ENCODE assay signal across 8 cellular contexts in genomic region chr5:66596791-66597757, GRCh38. TPM values are rescaled to one million over a fixed set of nuclear protein-coding genes. Genes with fewer than 3 reads are reported as not detected.
DNase-seq lines count a peak whose midpoint lies in the region; ATAC-seq and TF ChIP-seq lines count a peak whose summit lies in the region.

No MANE protein-coding gene starts in this region.

- H3K36me3 ChIP-seq in BLaER1 (no peaks in the 10 kb centered on the region), HUES6 (ENCODE audit: control insufficient read depth, insufficient read depth, low read length) (no peaks in the 10 kb centered on the region), mucosa of rectum (ENCODE audit: control insufficient read depth in 2 of 2, insufficient read depth in 2 of 2, low read length in 2 of 2) (no peaks in the 10 kb centered on the region), uterus (no peaks in the 10 kb centered on the region)

- H3K9ac ChIP-seq in BLaER1 = peak overlapping the region; percentile 71; the same call in 1 of the 2 replicates
- peak overlapping the region; percentile 35 for H3K9ac ChIP-seq in HUES6 (ENCODE audit: low read length)
- peak overlapping the region in 1 of 2 donors; percentile 37 for H3K9ac ChIP-seq in mucosa of rectum (ENCODE audit: low read depth in 1 of 2, low read length in 2 of 2)

- H4K20me1 ChIP-seq in BLaER1 = 0 out of 2 replicates have a peak, but pooled peaks cover 5% of the 10 kb centered on the region

- intact Hi-C loops in uterus (cut with DNase I; ENCODE audit: low total_unique reads) = no loop called here

- H3K9me3 ChIP-seq in BLaER1 (no peaks in the 10 kb centered on the region), HUES6 (ENCODE audit: control insufficient read depth, insufficient read depth, low read depth, low read length) (no peaks in the 10 kb centered on the region), mucosa of rectum (ENCODE audit: control insufficient read depth in 2 of 2, low read length in 2 of 2) (no peaks in the 10 kb centered on the region), uterus (no peaks in the 10 kb centered on the region)

- peak; percentile 37 for DNase-seq in SW480 (ENCODE audit: low spot score)
- peak; percentile 25 to 40 for DNase-seq in uterus
- DNase-seq in KG1 (lab: John Stamatoyannopoulos, UW) = no peak

- peak in 1 of 4 experiments; percentile 18 for TF ChIP-seq CTCF in uterus (IDR thresholded peaks at IDR 0.05)

- H3K4me3 ChIP-seq in BLaER1 = peak overlapping the region; percentile 81
- H3K4me3 ChIP-seq in HUES6 (ENCODE audit: low read depth, low read length) = peak overlapping the region; percentile 68
- peak overlapping the region; percentile 64 to 71 for H3K4me3 ChIP-seq in mucosa of rectum (ENCODE audit: low read length in 2 of 2)
- peak overlapping the region; percentile 30 to 76 for H3K4me3 ChIP-seq in uterus

- H3K27me3 ChIP-seq in BLaER1 = peaks cover 57% of the 10 kb centered on the region
- peaks cover 61% of the 10 kb centered on the region for H3K27me3 ChIP-seq in HUES6 (ENCODE audit: control insufficient read depth, insufficient read depth, low read length)
- peaks cover 25 to 30% of the 10 kb centered on the region in 2 donors for H3K27me3 ChIP-seq in mucosa of rectum (ENCODE audit: control insufficient read depth in 2 of 2, insufficient read depth in 2 of 2, low read length in 2 of 2)
- H3K27me3 ChIP-seq in uterus = no peaks in the 10 kb centered on the region

- no peak for TF ChIP-seq POLR2A in uterus (IDR thresholded peaks at IDR 0.05)

- H3K4me1 ChIP-seq in BLaER1 (peaks cover 29% of the 10 kb centered on the region), HUES6 (ENCODE audit: control insufficient read depth, insufficient read depth, low read length) (no peaks in the 10 kb centered on the region), mucosa of rectum (ENCODE audit: control insufficient read depth in 2 of 2, insufficient read depth in 2 of 2, low read length in 2 of 2) (peaks cover 7 to 8% of the 10 kb centered on the region in 2 donors), uterus (no peaks in the 10 kb centered on the region)

- ATAC-seq in GM18870 (IDR thresholded peaks at IDR 0.05; ENCODE audit: unreplicated experiment) (peak; percentile 8), esophagus mucosa (peak; percentile 51)

- H3K4me2 ChIP-seq in BLaER1 = peak overlapping the region; percentile 99

- no peak overlapping the region for H3K27ac ChIP-seq in BLaER1
- H3K27ac ChIP-seq in HUES6 (ENCODE audit: low read depth, low read length) = no peak overlapping the region
- no peak overlapping the region for H3K27ac ChIP-seq in mucosa of rectum (ENCODE audit: low read depth in 2 of 2, low read length in 2 of 2)
- peak overlapping the region; percentile 52 to 87 for H3K27ac ChIP-seq in uterus

RNA-seq across cellular contexts. Expression of gene MAST4, which starts 0.9 kb away (rescaled TPM):
- total RNA-seq in esophagus mucosa (106 TPM), uterus (100 to 1,000 TPM in 1 of 4 donors, 10 to 100 TPM in 2, 1 to 10 TPM in 1; 8.2 to 203 (median 35.5) TPM)

Comparison
In these comparisons a context has a peak if more than half of its experiments do, and no peak if none do; other contexts are left out.
1. H3K27ac ChIP-seq: peak in uterus (2 of 2); none in BLaER1 (single experiment), HUES6 (single experiment) and mucosa of rectum (0 of 2).
2. Peak in every context shown above with its lines, with median percentiles within 50 percentile points of each other: H3K4me3 ChIP-seq.